ENCODE assay signal across 14 cellular contexts in genomic region chr22:39265143-39265542, GRCh38.
"Had no signal": no experiment of that assay in that cellular context is flagged by ENCODE, and none has a peak within 500 bp of the region (broad histone marks: within the 10 kb centered on the region; RNA-seq: fewer than 3 reads in every experiment).

No MANE protein-coding gene starts in this region.

- H3K36me3 Mint-ChIP-seq: activated naive CD8-positive, alpha-beta T cell had no signal

- H3K4me3 Mint-ChIP-seq: activated CD4-positive, alpha-beta memory T cell treated with anti-CD3 and anti-CD28 coated beads, Interleukin-2, amount 10 ng/mL, durations not matched to agents 7 days and 5 days; activated CD4-positive, alpha-beta T cell treated with anti-CD3 and anti-CD28 coated beads for 36 hours; activated naive CD8-positive, alpha-beta T cell; activated T-cell treated with anti-CD3 and anti-CD28 coated beads, Interleukin-2, amount 50 U/mL, for 4 hours; naive thymus-derived CD4-positive, alpha-beta T cell had no signal

- H3K27me3 Mint-ChIP-seq: activated naive CD8-positive, alpha-beta T cell had no signal

- H3K27me3 ChIP-seq: body of pancreas, colonic mucosa, left lung, upper lobe of right lung had no signal

- ATAC-seq: activated CD4-positive, alpha-beta T cell treated with anti-CD3 and anti-CD28 coated beads for 36 hours; activated T-cell treated with anti-CD3 and anti-CD28 coated beads, Interleukin-2, amount 50 U/mL, for 4 hours; body of pancreas had no signal

- H3K27ac Mint-ChIP-seq: activated CD4-positive, alpha-beta memory T cell treated with anti-CD3 and anti-CD28 coated beads, Interleukin-2, amount 10 ng/mL, durations not matched to agents 7 days and 5 days; activated naive CD8-positive, alpha-beta T cell had no signal

- H3K27ac ChIP-seq: colonic mucosa, left lung, thoracic aorta, upper lobe of right lung, WERI-Rb-1 had no signal

- DNase-seq: activated CD4-positive, alpha-beta memory T cell treated with anti-CD3 and anti-CD28 coated beads, Interleukin-2, amount 10 ng/mL, durations not matched to agents 7 days and 5 days; activated CD4-positive, alpha-beta T cell treated with anti-CD3 and anti-CD28 coated beads for 36 hours; activated gamma-delta T cell treated with Interleukin-2 at 50 U/mL for 16 hours; activated T-cell treated with anti-CD3 and anti-CD28 coated beads, Interleukin-2, amount 50 U/mL, for 4 hours; naive thymus-derived CD4-positive, alpha-beta T cell; stimulated activated CD4-positive, alpha-beta T cell treated with anti-CD3 and anti-CD28 coated beads, Interleukin-2, amount 100 ng/mL, for 48 hours; stimulated activated naive CD4-positive, alpha-beta T cell treated with Interleukin-2 at 50 U/mL for 16 hours; upper lobe of right lung; WERI-Rb-1 had no signal
